ENCODE assay signal across 1 cellular context in the genomic region with DNA sequence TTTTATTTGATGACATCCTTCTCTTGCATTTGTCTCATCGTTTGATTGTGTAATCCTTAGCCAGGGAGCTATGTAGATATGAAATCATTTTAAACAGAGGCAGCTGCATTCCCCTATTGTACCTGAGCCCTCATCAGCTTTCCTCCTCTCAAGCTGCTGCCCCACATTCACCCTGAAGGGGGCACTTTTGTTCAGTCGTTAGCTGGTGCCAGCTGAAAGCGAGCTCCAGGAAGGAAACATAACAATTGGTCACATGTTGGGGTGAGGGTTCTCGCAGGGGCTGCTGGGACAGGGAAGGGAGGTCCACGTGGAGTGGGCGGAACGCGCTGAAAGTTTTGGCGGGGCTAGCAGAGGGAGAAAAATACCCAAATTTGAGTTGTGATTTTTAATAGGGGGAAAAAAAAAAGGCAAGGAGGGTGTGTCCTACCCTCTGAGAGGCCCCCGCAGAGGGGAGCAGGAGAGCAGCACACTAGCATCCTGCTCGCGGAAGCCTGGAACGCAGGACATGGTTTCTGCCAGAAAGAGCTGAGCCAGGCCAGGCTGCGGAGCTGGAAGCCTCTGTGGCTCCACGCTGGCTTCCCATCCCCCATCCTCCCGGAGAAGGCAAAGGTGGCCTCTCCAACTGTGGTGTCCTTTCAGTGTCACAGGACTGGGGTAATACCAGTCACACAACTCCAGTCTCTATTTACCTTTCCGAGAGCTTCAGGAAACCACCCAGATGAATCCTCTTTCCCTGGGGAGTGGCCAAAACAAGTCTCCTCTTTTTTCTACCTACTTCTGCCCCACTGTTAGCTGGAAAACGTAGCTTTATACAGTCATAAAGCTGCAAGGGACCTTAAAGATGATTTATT.
A peak's percentile ranks its signal among the peaks of the same experiment; 100 is the strongest.
TF ChIP-seq lines count a peak whose summit lies in the region.

No MANE protein-coding gene starts in this region.

TF ChIP-seq in HepG2, 621 proteins besides CTCF, POLR2A, EP300 and RAD21 (continued from another document and continues in another):
- no peak for TF ChIP-seq CERS6 (CRISPR knock-in tag; IDR thresholded peaks at IDR 0.05)
- TF ChIP-seq ZNF687 (CRISPR knock-in tag; IDR thresholded peaks at IDR 0.05): peak; percentile 98
- no peak for TF ChIP-seq LRRFIP1 (CRISPR knock-in tag; conservative IDR thresholded peaks at IDR 0.05)
- TF ChIP-seq ZNF280D (CRISPR knock-in tag; IDR thresholded peaks at IDR 0.05): peak; percentile 88; the same call in 1 of the 2 replicates
- no peak; the same call in 1 of the 2 replicates for TF ChIP-seq ZNF12 (CRISPR knock-in tag; IDR thresholded peaks at IDR 0.05)
- TF ChIP-seq ZSCAN22 (CRISPR knock-in tag; IDR thresholded peaks at IDR 0.05): no peak
- peak; percentile 91 for TF ChIP-seq XRCC5 (optimal IDR thresholded peaks at IDR 0.05; ENCODE audit: low read length)
- peak; percentile 94 for TF ChIP-seq KAT8 (CRISPR knock-in tag; IDR thresholded peaks at IDR 0.05)
- TF ChIP-seq TBX3 (IDR thresholded peaks at IDR 0.05; ENCODE audit: borderline replicate concordance): no peak
- TF ChIP-seq TARDBP (CRISPR knock-in tag; IDR thresholded peaks at IDR 0.05): peak; percentile 98
- no peak for TF ChIP-seq ZNF30 (CRISPR knock-in tag; IDR thresholded peaks at IDR 0.05)
- TF ChIP-seq, protein P1, sequence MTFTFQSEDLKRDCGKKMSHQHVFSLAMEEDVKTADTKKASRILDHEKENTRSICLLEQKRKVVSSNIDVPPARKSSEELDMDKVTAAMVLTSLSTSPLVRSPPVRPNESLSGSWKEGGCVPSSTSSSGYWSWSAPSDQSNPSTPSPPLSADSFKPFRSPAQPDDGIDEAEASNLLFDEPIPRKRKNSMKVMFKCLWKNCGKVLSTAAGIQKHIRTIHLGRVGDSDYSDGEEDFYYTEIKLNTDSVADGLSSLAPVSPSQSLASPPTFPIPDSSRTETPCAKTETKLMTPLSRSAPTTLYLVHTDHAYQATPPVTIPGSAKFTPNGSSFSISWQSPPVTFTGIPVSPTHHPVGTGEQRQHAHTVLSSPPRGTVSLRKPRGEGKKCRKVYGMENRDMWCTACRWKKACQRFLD (CRISPR knock-in tag; IDR thresholded peaks at IDR 0.05; ENCODE audit: borderline replicate concordance): peak; percentile 53; the same call in 1 of the 2 replicates
- TF ChIP-seq EEA1 (CRISPR knock-in tag; IDR thresholded peaks at IDR 0.05; ENCODE audit: borderline replicate concordance): 0 out of 2 replicates have a peak, but pooled peaks have one; percentile 52
- TF ChIP-seq, protein P2, sequence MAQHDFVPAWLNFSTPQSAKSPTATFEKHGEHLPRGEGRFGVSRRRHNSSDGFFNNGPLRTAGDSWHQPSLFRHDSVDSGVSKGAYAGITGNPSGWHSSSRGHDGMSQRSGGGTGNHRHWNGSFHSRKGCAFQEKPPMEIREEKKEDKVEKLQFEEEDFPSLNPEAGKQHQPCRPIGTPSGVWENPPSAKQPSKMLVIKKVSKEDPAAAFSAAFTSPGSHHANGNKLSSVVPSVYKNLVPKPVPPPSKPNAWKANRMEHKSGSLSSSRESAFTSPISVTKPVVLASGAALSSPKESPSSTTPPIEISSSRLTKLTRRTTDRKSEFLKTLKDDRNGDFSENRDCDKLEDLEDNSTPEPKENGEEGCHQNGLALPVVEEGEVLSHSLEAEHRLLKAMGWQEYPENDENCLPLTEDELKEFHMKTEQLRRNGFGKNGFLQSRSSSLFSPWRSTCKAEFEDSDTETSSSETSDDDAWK (CRISPR knock-in tag; IDR thresholded peaks at IDR 0.05): no peak
- no peak for TF ChIP-seq ZNF576 (CRISPR knock-in tag; IDR thresholded peaks at IDR 0.05)
- peak; percentile 15; the same call in 1 of the 2 replicates for TF ChIP-seq ZC3H4 (CRISPR knock-in tag; IDR thresholded peaks at IDR 0.05; ENCODE audit: borderline replicate concordance)
- peak; percentile 81; the same call in 1 of the 2 replicates for TF ChIP-seq RXRA (CRISPR knock-in tag; IDR thresholded peaks at IDR 0.05)
- no peak for TF ChIP-seq FOXP1 (IDR thresholded peaks at IDR 0.05)
- peak; percentile 61 for TF ChIP-seq FOXP1 (CRISPR knock-in tag; IDR thresholded peaks at IDR 0.05)
- TF ChIP-seq, protein P3, sequence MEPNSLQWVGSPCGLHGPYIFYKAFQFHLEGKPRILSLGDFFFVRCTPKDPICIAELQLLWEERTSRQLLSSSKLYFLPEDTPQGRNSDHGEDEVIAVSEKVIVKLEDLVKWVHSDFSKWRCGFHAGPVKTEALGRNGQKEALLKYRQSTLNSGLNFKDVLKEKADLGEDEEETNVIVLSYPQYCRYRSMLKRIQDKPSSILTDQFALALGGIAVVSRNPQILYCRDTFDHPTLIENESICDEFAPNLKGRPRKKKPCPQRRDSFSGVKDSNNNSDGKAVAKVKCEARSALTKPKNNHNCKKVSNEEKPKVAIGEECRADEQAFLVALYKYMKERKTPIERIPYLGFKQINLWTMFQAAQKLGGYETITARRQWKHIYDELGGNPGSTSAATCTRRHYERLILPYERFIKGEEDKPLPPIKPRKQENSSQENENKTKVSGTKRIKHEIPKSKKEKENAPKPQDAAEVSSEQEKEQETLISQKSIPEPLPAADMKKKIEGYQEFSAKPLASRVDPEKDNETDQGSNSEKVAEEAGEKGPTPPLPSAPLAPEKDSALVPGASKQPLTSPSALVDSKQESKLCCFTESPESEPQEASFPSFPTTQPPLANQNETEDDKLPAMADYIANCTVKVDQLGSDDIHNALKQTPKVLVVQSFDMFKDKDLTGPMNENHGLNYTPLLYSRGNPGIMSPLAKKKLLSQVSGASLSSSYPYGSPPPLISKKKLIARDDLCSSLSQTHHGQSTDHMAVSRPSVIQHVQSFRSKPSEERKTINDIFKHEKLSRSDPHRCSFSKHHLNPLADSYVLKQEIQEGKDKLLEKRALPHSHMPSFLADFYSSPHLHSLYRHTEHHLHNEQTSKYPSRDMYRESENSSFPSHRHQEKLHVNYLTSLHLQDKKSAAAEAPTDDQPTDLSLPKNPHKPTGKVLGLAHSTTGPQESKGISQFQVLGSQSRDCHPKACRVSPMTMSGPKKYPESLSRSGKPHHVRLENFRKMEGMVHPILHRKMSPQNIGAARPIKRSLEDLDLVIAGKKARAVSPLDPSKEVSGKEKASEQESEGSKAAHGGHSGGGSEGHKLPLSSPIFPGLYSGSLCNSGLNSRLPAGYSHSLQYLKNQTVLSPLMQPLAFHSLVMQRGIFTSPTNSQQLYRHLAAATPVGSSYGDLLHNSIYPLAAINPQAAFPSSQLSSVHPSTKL (CRISPR knock-in tag; IDR thresholded peaks at IDR 0.05): peak; percentile 55; the same call in 1 of the 2 replicates
- TF ChIP-seq, protein P4, sequence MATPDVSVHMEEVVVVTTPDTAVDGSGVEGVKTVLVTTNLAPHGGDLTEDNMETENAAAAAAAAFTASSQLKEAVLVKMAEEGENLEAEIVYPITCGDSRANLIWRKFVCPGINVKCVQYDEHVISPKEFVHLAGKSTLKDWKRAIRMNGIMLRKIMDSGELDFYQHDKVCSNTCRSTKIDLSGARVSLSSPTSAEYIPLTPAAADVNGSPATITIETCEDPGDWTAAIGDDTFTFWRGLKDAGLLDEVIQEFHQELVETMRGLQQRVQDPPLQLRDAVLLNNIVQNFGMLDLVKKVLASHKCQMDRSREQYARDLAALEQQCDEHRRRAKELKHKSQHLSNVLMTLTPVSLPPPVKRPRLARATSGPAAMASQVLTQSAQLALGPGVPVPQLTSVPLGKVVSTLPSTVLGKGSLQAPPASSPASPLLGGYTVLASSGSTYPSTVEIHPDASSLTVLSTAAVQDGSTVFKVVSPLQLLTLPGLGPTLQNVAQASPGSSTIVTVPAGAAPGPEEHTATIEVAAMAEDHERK (CRISPR knock-in tag; IDR thresholded peaks at IDR 0.05; ENCODE audit: low read depth): no peak
- TF ChIP-seq, protein P5, sequence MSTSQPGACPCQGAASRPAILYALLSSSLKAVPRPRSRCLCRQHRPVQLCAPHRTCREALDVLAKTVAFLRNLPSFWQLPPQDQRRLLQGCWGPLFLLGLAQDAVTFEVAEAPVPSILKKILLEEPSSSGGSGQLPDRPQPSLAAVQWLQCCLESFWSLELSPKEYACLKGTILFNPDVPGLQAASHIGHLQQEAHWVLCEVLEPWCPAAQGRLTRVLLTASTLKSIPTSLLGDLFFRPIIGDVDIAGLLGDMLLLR (CRISPR knock-in tag; IDR thresholded peaks at IDR 0.05): peak; percentile 95; the same call in 1 of the 2 replicates
- TF ChIP-seq GFI1 (CRISPR knock-in tag; IDR thresholded peaks at IDR 0.05; ENCODE audit: borderline replicate concordance): no peak
- TF ChIP-seq, protein P6, sequence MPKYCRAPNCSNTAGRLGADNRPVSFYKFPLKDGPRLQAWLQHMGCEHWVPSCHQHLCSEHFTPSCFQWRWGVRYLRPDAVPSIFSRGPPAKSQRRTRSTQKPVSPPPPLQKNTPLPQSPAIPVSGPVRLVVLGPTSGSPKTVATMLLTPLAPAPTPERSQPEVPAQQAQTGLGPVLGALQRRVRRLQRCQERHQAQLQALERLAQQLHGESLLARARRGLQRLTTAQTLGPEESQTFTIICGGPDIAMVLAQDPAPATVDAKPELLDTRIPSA (CRISPR knock-in tag; IDR thresholded peaks at IDR 0.05; ENCODE audit: borderline replicate concordance): no peak
- 0 out of 2 replicates have a peak, but pooled peaks have one; percentile 57 for TF ChIP-seq HOXA7 (CRISPR knock-in tag; IDR thresholded peaks at IDR 0.05)
- TF ChIP-seq NPAS2 (CRISPR knock-in tag; IDR thresholded peaks at IDR 0.05; ENCODE audit: borderline replicate concordance): no peak
